ENCODE assay signal across 1 cellular context in genomic region chr16:4324479-4324868, GRCh38.
TF ChIP-seq lines count a peak whose summit lies in the region.

No MANE protein-coding gene starts in this region.

TF ChIP-seq in GM23338, 12 proteins besides CTCF, POLR2A, EP300 and RAD21:
- TF ChIP-seq ZNF462 (CRISPR knock-in tag; IDR thresholded peaks at IDR 0.05): no peak
- no peak for TF ChIP-seq ZNF331 (CRISPR knock-in tag; IDR thresholded peaks at IDR 0.05; ENCODE audit: low read depth)
- TF ChIP-seq EZH2 (IDR thresholded peaks at IDR 0.05; ENCODE audit: low read depth, unreplicated experiment): no peak
- TF ChIP-seq EZH2phosphoT487 (IDR thresholded peaks at IDR 0.05; ENCODE audit: unreplicated experiment): no peak
- no peak for TF ChIP-seq REST (IDR thresholded peaks at IDR 0.05; ENCODE audit: unreplicated experiment)
- TF ChIP-seq ZNF114 (CRISPR knock-in tag; IDR thresholded peaks at IDR 0.05): no peak
- TF ChIP-seq CREB1 (CRISPR knock-in tag; IDR thresholded peaks at IDR 0.05; ENCODE audit: low read depth): no peak
- no peak for TF ChIP-seq ETS1 (IDR thresholded peaks at IDR 0.05)
- no peak for TF ChIP-seq POLR2AphosphoS5 (IDR thresholded peaks at IDR 0.05; ENCODE audit: low read depth)
- no peak for TF ChIP-seq STAT1 (IDR thresholded peaks at IDR 0.05; ENCODE audit: unreplicated experiment)
